ENCODE assay signal across 8 cellular contexts in genomic region chr5:172305380-172305779, GRCh38.
"Had no signal": no experiment of that assay in that cellular context is flagged by ENCODE, and none has a peak within 500 bp of the region (broad histone marks: within the 10 kb centered on the region; RNA-seq: fewer than 3 reads in every experiment).

No MANE protein-coding gene starts in this region.

- H3K4me3 ChIP-seq: K562 had no signal

- H3K4me2 ChIP-seq: KMS-11 had no signal

- ATAC-seq: K562 had no signal

- DNase-seq: IMR-90, Karpas-422, KBM-7, KG1 had no signal

- H3K27ac ChIP-seq: HL-60, KMS-11 had no signal

- FAIRE-seq: HTR-8/SVneo, K562 had no signal

- H3K9ac ChIP-seq: KMS-11 had no signal
